ENCODE assay signal across 17 cellular contexts in genomic region chr16:15053904-15054303, GRCh38. TPM values are rescaled to one million over a fixed set of nuclear protein-coding genes. Genes with fewer than 3 reads are reported as not detected.
DNase-seq lines count a peak whose midpoint lies in the region; ATAC-seq and TF ChIP-seq lines count a peak whose summit lies in the region.
"Had no signal": no experiment of that assay in that cellular context is flagged by ENCODE, and none has a peak within 500 bp of the region (broad histone marks: within the 10 kb centered on the region; RNA-seq: fewer than 3 reads in every experiment).

No MANE protein-coding gene starts in this region.

- H3K4me1 Mint-ChIP-seq in activated T-cell treated with anti-CD3 and anti-CD28 coated beads, Interleukin-2, amount 50 U/mL, for 4 hours (ENCODE audit: low read depth): peaks cover 20% of the 10 kb centered on the region
- H3K4me1 Mint-ChIP-seq in HFFc6 (ENCODE audit: low read depth) (peaks cover 14% of the 10 kb centered on the region), endothelial cell (ENCODE audit: unreplicated experiment) (peaks cover 21% of the 10 kb centered on the region)
- peaks cover 22% of the 10 kb centered on the region for H3K4me1 Mint-ChIP-seq in stimulated activated memory B cell treated with anti-CD40 and anti-IgM and Interleukin-4, amounts not matched to agents 10 μg/mL and 1 μg/mL and 100 μg/mL, for 72 hours

- peak overlapping the region; percentile 75 for H3K4me2 ChIP-seq in skeletal muscle satellite cell (ENCODE audit: low read length)

- H3K9me3 Mint-ChIP-seq in activated T-cell treated with anti-CD3 and anti-CD28 coated beads, Interleukin-2, amount 50 U/mL, for 4 hours: no peaks in the 10 kb centered on the region
- no peaks in the 10 kb centered on the region for H3K9me3 Mint-ChIP-seq in HFFc6
- H3K9me3 Mint-ChIP-seq in endothelial cell (ENCODE audit: unreplicated experiment): no peaks in the 10 kb centered on the region
- H3K9me3 Mint-ChIP-seq in stimulated activated memory B cell treated with anti-CD40 and anti-IgM and Interleukin-4, amounts not matched to agents 10 μg/mL and 1 μg/mL and 100 μg/mL, for 72 hours: no peaks in the 10 kb centered on the region

- no peaks in the 10 kb centered on the region for H3K9me3 ChIP-seq in skeletal muscle satellite cell (replicated peaks; ENCODE audit: low read length)
- H3K9me3 ChIP-seq: spleen, thoracic aorta had no signal

- no peak overlapping the region for H3K4me3 ChIP-seq in skeletal muscle satellite cell (ENCODE audit: low read length)

- DNase-seq in activated T-cell treated with anti-CD3 and anti-CD28 coated beads, Interleukin-2, amount 50 U/mL, for 4 hours: no peak
- no peak for DNase-seq in activated T-cell treated with anti-CD3 and anti-CD28 coated beads, Interleukin-2, amount 50 U/mL, for 1 hour
- DNase-seq in HFFc6 (no peak), endothelial cell (ENCODE audit: low spot score) (no peak)
- DNase-seq: amniotic stem cell, NCI-H2081, NCI-H82, occipital lobe, RPMI8226, spleen, T1000 had no signal

- peaks cover 5% of the 10 kb centered on the region for H3K36me3 ChIP-seq in skeletal muscle satellite cell (ENCODE audit: insufficient read depth, low read length)

- no peak for TF ChIP-seq CTCF in HFFc6 (IDR thresholded peaks at IDR 0.05)
- TF ChIP-seq CTCF in endothelial cell (IDR thresholded peaks at IDR 0.05; ENCODE audit: unreplicated experiment): no peak

- peak overlapping the region; percentile 86 for H3K4me3 Mint-ChIP-seq in activated T-cell treated with anti-CD3 and anti-CD28 coated beads, Interleukin-2, amount 50 U/mL, for 4 hours
- H3K4me3 Mint-ChIP-seq in HFFc6 (peak overlapping the region; percentile 95; the same call in 1 of the 2 replicates), endothelial cell (ENCODE audit: unreplicated experiment) (peak overlapping the region; percentile 96)
- H3K4me3 Mint-ChIP-seq in stimulated activated memory B cell treated with anti-CD40 and anti-IgM and Interleukin-4, amounts not matched to agents 10 μg/mL and 1 μg/mL and 100 μg/mL, for 72 hours: no peak overlapping the region

- no peak overlapping the region for H3K9ac ChIP-seq in skeletal muscle satellite cell (ENCODE audit: low read depth, low read length)

- H3K27ac Mint-ChIP-seq in HFFc6 (peak overlapping the region; percentile 36; the same call in 1 of the 2 replicates), endothelial cell (ENCODE audit: unreplicated experiment) (no peak overlapping the region)
- no peak overlapping the region for H3K27ac Mint-ChIP-seq in stimulated activated memory B cell treated with anti-CD40 and anti-IgM and Interleukin-4, amounts not matched to agents 10 μg/mL and 1 μg/mL and 100 μg/mL, for 72 hours

- ATAC-seq in activated T-cell treated with anti-CD3 and anti-CD28 coated beads, Interleukin-2, amount 50 U/mL, for 4 hours: no peak
- ATAC-seq in GM21360 (IDR thresholded peaks at IDR 0.05; ENCODE audit: unreplicated experiment) (no peak), GM19455 (IDR thresholded peaks at IDR 0.05; ENCODE audit: unreplicated experiment) (no peak)
- no peak for ATAC-seq in stimulated activated memory B cell treated with anti-CD40 and anti-IgM and Interleukin-4, amounts not matched to agents 10 μg/mL and 1 μg/mL and 100 μg/mL, for 72 hours
- ATAC-seq: HCT116 had no signal

- H3K27me3 Mint-ChIP-seq in activated T-cell treated with anti-CD3 and anti-CD28 coated beads, Interleukin-2, amount 50 U/mL, for 4 hours (ENCODE audit: low read depth): no peaks in the 10 kb centered on the region
- H3K27me3 Mint-ChIP-seq in HFFc6 (ENCODE audit: insufficient read depth) (no peaks in the 10 kb centered on the region; the same call in 1 of the 2 replicates), endothelial cell (ENCODE audit: unreplicated experiment) (peaks cover 11% of the 10 kb centered on the region)
- H3K27me3 Mint-ChIP-seq in stimulated activated memory B cell treated with anti-CD40 and anti-IgM and Interleukin-4, amounts not matched to agents 10 μg/mL and 1 μg/mL and 100 μg/mL, for 72 hours: no peaks in the 10 kb centered on the region

- H3K27me3 ChIP-seq in skeletal muscle satellite cell (ENCODE audit: control insufficient read depth, insufficient read depth, low read length): no peaks in the 10 kb centered on the region
- H3K27me3 ChIP-seq: spleen had no signal

- H3K4me1 ChIP-seq in skeletal muscle satellite cell (ENCODE audit: control insufficient read depth, insufficient read depth, low read length): peaks cover 15% of the 10 kb centered on the region

- H3K36me3 Mint-ChIP-seq in activated T-cell treated with anti-CD3 and anti-CD28 coated beads, Interleukin-2, amount 50 U/mL, for 4 hours (ENCODE audit: insufficient read depth): peaks cover 3% of the 10 kb centered on the region
- peaks cover 15% of the 10 kb centered on the region; the same call in 1 of the 2 replicates for H3K36me3 Mint-ChIP-seq in HFFc6 (ENCODE audit: low read depth)
- H3K36me3 Mint-ChIP-seq in endothelial cell (ENCODE audit: low read depth, unreplicated experiment): peaks cover 8% of the 10 kb centered on the region
- H3K36me3 Mint-ChIP-seq in stimulated activated memory B cell treated with anti-CD40 and anti-IgM and Interleukin-4, amounts not matched to agents 10 μg/mL and 1 μg/mL and 100 μg/mL, for 72 hours: peaks cover 11% of the 10 kb centered on the region

RNA-seq across cellular contexts. Expression of gene NTAN1, which starts 2.0 kb away (rescaled TPM):
- total RNA-seq in activated T-cell treated with anti-CD3 and anti-CD28 coated beads, Interleukin-2, amount 50 U/mL, for 4 hours: 10 to 100 TPM; 17.6 to 18.6 (median 18.0) TPM
- total RNA-seq in HFFc6 (2021; fragmentation: NEBNext Ultra II Directional; extraction: Animal tissue kit (Norgen Biotek cat#: 25700)): 10 to 100 TPM; 42.7 to 56.0 (median 49.7) TPM
- total RNA-seq in endothelial cell (ENCODE audit: unreplicated experiment): 86.8 TPM
- 38.0 and 66.8 TPM in 2 replicates for total RNA-seq in skeletal muscle satellite cell (2012; rRNA removed)

RNA-seq across cellular contexts. Expression of gene RRN3, which starts 40.2 kb away (rescaled TPM):
- total RNA-seq in activated T-cell treated with anti-CD3 and anti-CD28 coated beads, Interleukin-2, amount 50 U/mL, for 4 hours: 10 to 100 TPM; 47.5 to 60.7 (median 57.4) TPM
- total RNA-seq in HFFc6 (2021; fragmentation: NEBNext Ultra II Directional; extraction: Animal tissue kit (Norgen Biotek cat#: 25700)): 10 to 100 TPM; 27.8 to 36.3 (median 31.3) TPM
- total RNA-seq in endothelial cell (ENCODE audit: unreplicated experiment): 18.0 TPM
- total RNA-seq in skeletal muscle satellite cell (2012; rRNA removed): 29.7 and 37.5 TPM in 2 replicates
